Comparison of ENCODE assay signal across 8 cellular contexts in genomic region chr15:75042730-75043508, GRCh38. TPM values are rescaled to one million over a fixed set of nuclear protein-coding genes. Genes with fewer than 3 reads are reported as not detected.
A peak's percentile ranks its signal among the peaks of the same experiment; 100 is the strongest.
DNase-seq lines count a peak whose midpoint lies in the region; ATAC-seq and TF ChIP-seq lines count a peak whose summit lies in the region.

No MANE protein-coding gene starts in this region.

- H3K27me3 Mint-ChIP-seq in activated naive CD8-positive, alpha-beta T cell treated with anti-CD3 and anti-CD28 coated beads for 36 hours: no peaks in the 10 kb centered on the region

- no peak for DNase-seq in AG09319 (ENCODE audit: extremely low read depth, low read depth)
- DNase-seq in SIG-M5 treated with dmso at 0.1 percent for 504 hours (lab: John Stamatoyannopoulos, UW; ENCODE audit: unreplicated experiment): peak; percentile 97
- peak; percentile 75 for DNase-seq in activated naive CD8-positive, alpha-beta T cell treated with anti-CD3 and anti-CD28 coated beads for 36 hours
- DNase-seq in left ventricle myocardium superior: peak; percentile 89
- peak; percentile 83 for DNase-seq in sciatic nerve (ENCODE audit: low spot score)
- no peak for DNase-seq in NCI-H1092 (lab: John Stamatoyannopoulos, UW)

- peaks cover 28% of the 10 kb centered on the region for H3K4me1 Mint-ChIP-seq in activated naive CD8-positive, alpha-beta T cell treated with anti-CD3 and anti-CD28 coated beads for 36 hours

- H3K4me3 Mint-ChIP-seq in activated naive CD8-positive, alpha-beta T cell treated with anti-CD3 and anti-CD28 coated beads for 36 hours: no peak overlapping the region

- H3K9me3 Mint-ChIP-seq in activated naive CD8-positive, alpha-beta T cell treated with anti-CD3 and anti-CD28 coated beads for 36 hours: no peaks in the 10 kb centered on the region

- intact Hi-C loops in left ventricle myocardium superior (cut with micrococcal nuclease): loop anchor here (5.0 kb wide), 1 partner anchor 159 kb away; the partner anchor contains the start of gene C15orf39
- intact Hi-C loops in sciatic nerve (cut with DNase I): loop anchor here (5.0 kb wide), 1 partner anchor 159 kb away; the partner anchor contains the start of gene C15orf39

- peak; percentile 67 for ATAC-seq in GM18907 (IDR thresholded peaks at IDR 0.05; ENCODE audit: unreplicated experiment)
- peak; percentile 62 for ATAC-seq in HG03097 (IDR thresholded peaks at IDR 0.05; ENCODE audit: low FRiP score, unreplicated experiment)
- ATAC-seq in left ventricle myocardium superior: peak; percentile 69
- ATAC-seq in sciatic nerve: peak; percentile 44

- peak overlapping the region; percentile 26 for H3K27ac Mint-ChIP-seq in activated naive CD8-positive, alpha-beta T cell treated with anti-CD3 and anti-CD28 coated beads for 36 hours

- H3K36me3 Mint-ChIP-seq in activated naive CD8-positive, alpha-beta T cell treated with anti-CD3 and anti-CD28 coated beads for 36 hours: peaks cover 10% of the 10 kb centered on the region

- TF ChIP-seq CTCF in AG09319 (IDR thresholded peaks at IDR 0.05; ENCODE audit: low read depth, low read length): peak; percentile 43

RNA-seq across cellular contexts. Expression of gene PPCDC, which starts 19.5 kb away (rescaled TPM):
- 10 to 100 TPM; 29.4 to 33.7 TPM for total RNA-seq in activated naive CD8-positive, alpha-beta T cell treated with anti-CD3 and anti-CD28 coated beads for 36 hours
- 5.1 TPM for total RNA-seq in left ventricle myocardium superior
- total RNA-seq in sciatic nerve: 20.4 TPM

RNA-seq across cellular contexts. Expression of gene SCAMP5, which starts 47.6 kb away (rescaled TPM):
- total RNA-seq in activated naive CD8-positive, alpha-beta T cell treated with anti-CD3 and anti-CD28 coated beads for 36 hours: under 1 TPM; 0.44 to 0.58 TPM
- total RNA-seq in left ventricle myocardium superior: 2.8 TPM
- total RNA-seq in sciatic nerve: 7.6 TPM

Comparison
In these comparisons a context has a peak if more than half of its experiments do, and no peak if none do; other contexts are left out.
1. DNase-seq: peak in SIG-M5 treated with dmso at 0.1 percent for 504 hours (single experiment), activated naive CD8-positive, alpha-beta T cell treated with anti-CD3 and anti-CD28 coated beads for 36 hours (single experiment), left ventricle myocardium superior (single experiment) and sciatic nerve (single experiment); none in AG09319 (single experiment) and NCI-H1092 (single experiment).
2. Peak in every context shown above with its lines, with median percentiles within 50 percentile points of each other: ATAC-seq.